Comparison of ENCODE assay signal across 1 cellular context in genomic region chr16:74677868-74678267, GRCh38.
TF ChIP-seq lines count a peak whose summit lies in the region.

No MANE protein-coding gene starts in this region.

TF ChIP-seq in K562, 482 proteins besides CTCF, POLR2A, EP300 and RAD21:
- TF ChIP-seq HNRNPLL (IDR thresholded peaks at IDR 0.05; ENCODE audit: low read depth, low read length, poor library complexity, severe bottlenecking) (no peak), STAT5A (IDR thresholded peaks at IDR 0.05; ENCODE audit: borderline replicate concordance, low read length) (no peak), KAT8 (IDR thresholded peaks at IDR 0.05; ENCODE audit: low read depth) (no peak), U2AF2 (optimal IDR thresholded peaks at IDR 0.05; ENCODE audit: low read depth, low read length) (no peak), RFX5 (IDR thresholded peaks at IDR 0.05; ENCODE audit: low read depth, low read length) (no peak), PHF20 (IDR thresholded peaks at IDR 0.05; ENCODE audit: partially characterized antibody) (no peak)
- TF ChIP-seq, protein P1, sequence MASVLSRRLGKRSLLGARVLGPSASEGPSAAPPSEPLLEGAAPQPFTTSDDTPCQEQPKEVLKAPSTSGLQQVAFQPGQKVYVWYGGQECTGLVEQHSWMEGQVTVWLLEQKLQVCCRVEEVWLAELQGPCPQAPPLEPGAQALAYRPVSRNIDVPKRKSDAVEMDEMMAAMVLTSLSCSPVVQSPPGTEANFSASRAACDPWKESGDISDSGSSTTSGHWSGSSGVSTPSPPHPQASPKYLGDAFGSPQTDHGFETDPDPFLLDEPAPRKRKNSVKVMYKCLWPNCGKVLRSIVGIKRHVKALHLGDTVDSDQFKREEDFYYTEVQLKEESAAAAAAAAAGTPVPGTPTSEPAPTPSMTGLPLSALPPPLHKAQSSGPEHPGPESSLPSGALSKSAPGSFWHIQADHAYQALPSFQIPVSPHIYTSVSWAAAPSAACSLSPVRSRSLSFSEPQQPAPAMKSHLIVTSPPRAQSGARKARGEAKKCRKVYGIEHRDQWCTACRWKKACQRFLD (CRISPR knock-in tag; IDR thresholded peaks at IDR 0.05), result no peak
